Comparison of ENCODE assay signal across 10 cellular contexts in genomic region chr16:67555795-67556212, GRCh38. TPM values are rescaled to one million over a fixed set of nuclear protein-coding genes. Genes with fewer than 3 reads are reported as not detected.
A peak's percentile ranks its signal among the peaks of the same experiment; 100 is the strongest.
DNase-seq lines count a peak whose midpoint lies in the region; ATAC-seq lines count a peak whose summit lies in the region.
"Had no signal": no experiment of that assay in that cellular context is flagged by ENCODE, and none has a peak within 500 bp of the region (broad histone marks: within the 10 kb centered on the region; RNA-seq: fewer than 3 reads in every experiment).

No MANE protein-coding gene starts in this region.

- peaks cover under 1 to 6% of the 10 kb centered on the region in 2 donors for H3K4me1 ChIP-seq in mucosa of rectum (ENCODE audit: control insufficient read depth in 2 of 2, insufficient read depth in 2 of 2, low read length in 2 of 2)

- ATAC-seq in activated T-helper 17 cell treated with anti-CD3 and anti-CD28 coated beads, Interleukin-2, amount 50 U/mL, for 72 hours (replicated peaks) = peak; percentile 96
- ATAC-seq in HG03108 (IDR thresholded peaks at IDR 0.05; ENCODE audit: unreplicated experiment) = no peak

- H3K36me3 Mint-ChIP-seq in activated T-helper 17 cell treated with anti-CD3 and anti-CD28 coated beads, Interleukin-2, amount 50 U/mL, for 72 hours (ENCODE audit: low read depth) = no peaks in the 10 kb centered on the region

- H3K4me3 ChIP-seq in Jurkat, Clone E6-1 (ENCODE audit: low read length) = 0 out of 2 replicates have a peak overlapping the region, but pooled peaks have one; percentile 0
- no peak overlapping the region for H3K4me3 ChIP-seq in mucosa of rectum (ENCODE audit: low read length in 2 of 2)
- H3K4me3 ChIP-seq: right atrium auricular region, vagina had no signal

- no peaks in the 10 kb centered on the region for H3K9me3 Mint-ChIP-seq in activated T-helper 17 cell treated with anti-CD3 and anti-CD28 coated beads, Interleukin-2, amount 50 U/mL, for 72 hours

- peak; percentile 56 for DNase-seq in DMS53 (lab: John Stamatoyannopoulos, UW)
- peak; percentile 79 for DNase-seq in Jurkat, Clone E6-1 (ENCODE audit: low read depth, low spot score)
- no peak for DNase-seq in NCI-H1417 (lab: John Stamatoyannopoulos, UW)
- no peak for DNase-seq in iPS-NIHi7 (ENCODE audit: extremely low spot score)
- DNase-seq in T1000 (lab: John Stamatoyannopoulos, UW) = no peak

- no peaks in the 10 kb centered on the region for H3K9me3 ChIP-seq in mucosa of rectum (ENCODE audit: control insufficient read depth in 2 of 2, low read length in 2 of 2)
- H3K9me3 ChIP-seq: right atrium auricular region, vagina had no signal

- H3K27ac Mint-ChIP-seq in activated T-helper 17 cell treated with anti-CD3 and anti-CD28 coated beads, Interleukin-2, amount 50 U/mL, for 72 hours = peak overlapping the region; percentile 97

- H3K36me3 ChIP-seq in mucosa of rectum (ENCODE audit: control insufficient read depth in 2 of 2, insufficient read depth in 2 of 2, low read length in 2 of 2) = no peaks in the 10 kb centered on the region
- H3K36me3 ChIP-seq: right atrium auricular region, vagina had no signal

- no peaks in the 10 kb centered on the region for H3K27me3 Mint-ChIP-seq in activated T-helper 17 cell treated with anti-CD3 and anti-CD28 coated beads, Interleukin-2, amount 50 U/mL, for 72 hours

- no peaks in the 10 kb centered on the region for H3K27me3 ChIP-seq in mucosa of rectum (ENCODE audit: control insufficient read depth in 2 of 2, insufficient read depth in 2 of 2, low read length in 2 of 2)
- H3K27me3 ChIP-seq: right atrium auricular region, vagina had no signal

- no peak overlapping the region for H3K9ac ChIP-seq in mucosa of rectum (ENCODE audit: low read depth in 1 of 2, low read length in 2 of 2)

- peak overlapping the region; percentile 84 for H3K4me3 Mint-ChIP-seq in activated T-helper 17 cell treated with anti-CD3 and anti-CD28 coated beads, Interleukin-2, amount 50 U/mL, for 72 hours

- H3K4me1 Mint-ChIP-seq in activated T-helper 17 cell treated with anti-CD3 and anti-CD28 coated beads, Interleukin-2, amount 50 U/mL, for 72 hours = peaks cover 26% of the 10 kb centered on the region

- H3K27ac ChIP-seq in mucosa of rectum (ENCODE audit: low read depth in 2 of 2, low read length in 2 of 2) = peak overlapping the region; percentile 32 to 37
- H3K27ac ChIP-seq: right atrium auricular region, vagina had no signal

RNA-seq across cellular contexts. Expression of gene CTCF, which starts 6.5 kb away (rescaled TPM):
- 91.9 TPM for polyA plus RNA-seq in Jurkat, Clone E6-1 (2012; ENCODE audit: insufficient read depth, insufficient read length)
- 10 to 100 TPM; 41.2 to 49.4 TPM for total RNA-seq in activated T-helper 17 cell treated with anti-CD3 and anti-CD28 coated beads, Interleukin-2, amount 50 U/mL, for 72 hours

RNA-seq across cellular contexts. Expression of gene RIPOR1, which starts 27.2 kb away (rescaled TPM):
- 31.6 TPM for polyA plus RNA-seq in Jurkat, Clone E6-1 (2012; ENCODE audit: insufficient read depth, insufficient read length)
- 10 to 100 TPM; 30.4 to 57.0 TPM for total RNA-seq in activated T-helper 17 cell treated with anti-CD3 and anti-CD28 coated beads, Interleukin-2, amount 50 U/mL, for 72 hours

Comparison
In these comparisons a context has a peak if more than half of its experiments do, and no peak if none do; other contexts are left out.
1. DNase-seq: peak in DMS53 (single experiment) and Jurkat, Clone E6-1 (single experiment); none in NCI-H1417 (0 of 3), iPS-NIHi7 (single experiment) and T1000 (single experiment).